In the genomic region with DNA sequence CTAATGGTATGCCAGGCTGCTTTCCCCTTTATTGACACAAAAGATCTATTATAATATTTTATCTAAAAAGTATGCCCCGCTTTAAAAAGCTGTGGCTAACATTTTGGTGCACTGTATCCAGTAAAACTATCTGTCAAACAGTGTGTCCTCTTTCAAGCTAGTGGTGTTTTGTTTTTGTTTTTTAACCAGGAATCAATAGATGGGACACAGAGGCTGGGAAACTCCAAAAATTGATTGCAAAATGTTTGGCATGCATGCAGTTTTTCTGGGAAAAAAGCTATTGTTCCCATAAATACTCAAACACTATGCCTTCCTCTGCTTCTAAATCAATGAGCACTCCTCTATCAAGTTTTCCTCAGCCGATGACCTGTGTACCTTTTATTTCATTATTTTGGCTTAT, we compare ENCODE assay signal across 2 cellular contexts.
TF ChIP-seq lines count a peak whose summit lies in the region.

No MANE protein-coding gene starts in this region.

TF ChIP-seq in HepG2, 621 proteins besides CTCF, POLR2A, EP300 and RAD21 (continued from another document):
- TF ChIP-seq, protein P1, sequence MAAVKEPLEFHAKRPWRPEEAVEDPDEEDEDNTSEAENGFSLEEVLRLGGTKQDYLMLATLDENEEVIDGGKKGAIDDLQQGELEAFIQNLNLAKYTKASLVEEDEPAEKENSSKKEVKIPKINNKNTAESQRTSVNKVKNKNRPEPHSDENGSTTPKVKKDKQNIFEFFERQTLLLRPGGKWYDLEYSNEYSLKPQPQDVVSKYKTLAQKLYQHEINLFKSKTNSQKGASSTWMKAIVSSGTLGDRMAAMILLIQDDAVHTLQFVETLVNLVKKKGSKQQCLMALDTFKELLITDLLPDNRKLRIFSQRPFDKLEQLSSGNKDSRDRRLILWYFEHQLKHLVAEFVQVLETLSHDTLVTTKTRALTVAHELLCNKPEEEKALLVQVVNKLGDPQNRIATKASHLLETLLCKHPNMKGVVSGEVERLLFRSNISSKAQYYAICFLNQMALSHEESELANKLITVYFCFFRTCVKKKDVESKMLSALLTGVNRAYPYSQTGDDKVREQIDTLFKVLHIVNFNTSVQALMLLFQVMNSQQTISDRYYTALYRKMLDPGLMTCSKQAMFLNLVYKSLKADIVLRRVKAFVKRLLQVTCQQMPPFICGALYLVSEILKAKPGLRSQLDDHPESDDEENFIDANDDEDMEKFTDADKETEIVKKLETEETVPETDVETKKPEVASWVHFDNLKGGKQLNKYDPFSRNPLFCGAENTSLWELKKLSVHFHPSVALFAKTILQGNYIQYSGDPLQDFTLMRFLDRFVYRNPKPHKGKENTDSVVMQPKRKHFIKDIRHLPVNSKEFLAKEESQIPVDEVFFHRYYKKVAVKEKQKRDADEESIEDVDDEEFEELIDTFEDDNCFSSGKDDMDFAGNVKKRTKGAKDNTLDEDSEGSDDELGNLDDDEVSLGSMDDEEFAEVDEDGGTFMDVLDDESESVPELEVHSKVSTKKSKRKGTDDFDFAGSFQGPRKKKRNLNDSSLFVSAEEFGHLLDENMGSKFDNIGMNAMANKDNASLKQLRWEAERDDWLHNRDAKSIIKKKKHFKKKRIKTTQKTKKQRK (IDR thresholded peaks at IDR 0.05; ENCODE audit: low read length): no peak
- no peak for TF ChIP-seq ATM (IDR thresholded peaks at IDR 0.05; ENCODE audit: borderline replicate concordance)

TF ChIP-seq in neural cell, 6 proteins besides CTCF, POLR2A, EP300 and RAD21:
- TF ChIP-seq, protein P2, sequence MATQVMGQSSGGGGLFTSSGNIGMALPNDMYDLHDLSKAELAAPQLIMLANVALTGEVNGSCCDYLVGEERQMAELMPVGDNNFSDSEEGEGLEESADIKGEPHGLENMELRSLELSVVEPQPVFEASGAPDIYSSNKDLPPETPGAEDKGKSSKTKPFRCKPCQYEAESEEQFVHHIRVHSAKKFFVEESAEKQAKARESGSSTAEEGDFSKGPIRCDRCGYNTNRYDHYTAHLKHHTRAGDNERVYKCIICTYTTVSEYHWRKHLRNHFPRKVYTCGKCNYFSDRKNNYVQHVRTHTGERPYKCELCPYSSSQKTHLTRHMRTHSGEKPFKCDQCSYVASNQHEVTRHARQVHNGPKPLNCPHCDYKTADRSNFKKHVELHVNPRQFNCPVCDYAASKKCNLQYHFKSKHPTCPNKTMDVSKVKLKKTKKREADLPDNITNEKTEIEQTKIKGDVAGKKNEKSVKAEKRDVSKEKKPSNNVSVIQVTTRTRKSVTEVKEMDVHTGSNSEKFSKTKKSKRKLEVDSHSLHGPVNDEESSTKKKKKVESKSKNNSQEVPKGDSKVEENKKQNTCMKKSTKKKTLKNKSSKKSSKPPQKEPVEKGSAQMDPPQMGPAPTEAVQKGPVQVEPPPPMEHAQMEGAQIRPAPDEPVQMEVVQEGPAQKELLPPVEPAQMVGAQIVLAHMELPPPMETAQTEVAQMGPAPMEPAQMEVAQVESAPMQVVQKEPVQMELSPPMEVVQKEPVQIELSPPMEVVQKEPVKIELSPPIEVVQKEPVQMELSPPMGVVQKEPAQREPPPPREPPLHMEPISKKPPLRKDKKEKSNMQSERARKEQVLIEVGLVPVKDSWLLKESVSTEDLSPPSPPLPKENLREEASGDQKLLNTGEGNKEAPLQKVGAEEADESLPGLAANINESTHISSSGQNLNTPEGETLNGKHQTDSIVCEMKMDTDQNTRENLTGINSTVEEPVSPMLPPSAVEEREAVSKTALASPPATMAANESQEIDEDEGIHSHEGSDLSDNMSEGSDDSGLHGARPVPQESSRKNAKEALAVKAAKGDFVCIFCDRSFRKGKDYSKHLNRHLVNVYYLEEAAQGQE (IDR thresholded peaks at IDR 0.05; ENCODE audit: borderline replicate concordance): no peak
- no peak for TF ChIP-seq MXI1 (conservative IDR thresholded peaks at IDR 0.05; ENCODE audit: poor library complexity, severe bottlenecking)
- TF ChIP-seq EZH2 (IDR thresholded peaks at IDR 0.05; ENCODE audit: borderline replicate concordance, insufficient read depth, low read length, poor library complexity, severe bottlenecking): no peak
